In genomic region chr17:75239214-75239613, GRCh38 we compare ENCODE assay signal across 14 cellular contexts. TPM values are rescaled to one million over a fixed set of nuclear protein-coding genes. Genes with fewer than 3 reads are reported as not detected.
DNase-seq lines count a peak whose midpoint lies in the region; ATAC-seq, FAIRE-seq and TF ChIP-seq lines count a peak whose summit lies in the region.
"Had no signal": no experiment of that assay in that cellular context is flagged by ENCODE, and none has a peak within 500 bp of the region (broad histone marks: within the 10 kb centered on the region; RNA-seq: fewer than 3 reads in every experiment).

No MANE protein-coding gene starts in this region.

- H3K4me2 ChIP-seq in HepG2 (ENCODE audit: low read depth, low read length), result no peak overlapping the region

- FAIRE-seq in HepG2 (lab: Jason Lieb, UNC), result no peak

- H3K9me3 ChIP-seq in HepG2 (ENCODE audit: low read length) (no peaks in the 10 kb centered on the region), right lobe of liver (no peaks in the 10 kb centered on the region)
- H3K9me3 ChIP-seq: adrenal gland, uterus had no signal

- H3K36me3 ChIP-seq in HepG2 (replicated peaks in 1 of 2; ENCODE audit: control insufficient read depth in 1 of 2, insufficient read depth in 2 of 2, low read length in 2 of 2), result peaks cover 71 to 93% of the 10 kb centered on the region in 2 experiments
- peaks cover 0 to 82% (median 32%) of the 10 kb centered on the region in 4 donors for H3K36me3 ChIP-seq in right lobe of liver
- H3K36me3 ChIP-seq: uterus had no signal

- H3K9me3 Mint-ChIP-seq in WTC11 (no peaks in the 10 kb centered on the region), glutamatergic neuron (ENCODE audit: unreplicated experiment) (peaks cover 6% of the 10 kb centered on the region)
- H3K9me3 Mint-ChIP-seq: activated CD4-positive, alpha-beta T cell treated with anti-CD3 and anti-CD28 coated beads, Interleukin-2, amount 10 ng/mL, durations not matched to agents 24 days and 14 days; activated T-cell treated with anti-CD3 and anti-CD28 coated beads, Interleukin-2, amount 50 U/mL, for 4 hours had no signal

- no peaks in the 10 kb centered on the region for H3K27me3 Mint-ChIP-seq in WTC11 (ENCODE audit: low read depth)
- peaks cover 5% of the 10 kb centered on the region for H3K27me3 Mint-ChIP-seq in glutamatergic neuron (ENCODE audit: unreplicated experiment)
- H3K27me3 Mint-ChIP-seq: activated CD4-positive, alpha-beta T cell treated with anti-CD3 and anti-CD28 coated beads, Interleukin-2, amount 10 ng/mL, durations not matched to agents 24 days and 14 days had no signal

- no peaks in the 10 kb centered on the region for H3K27me3 ChIP-seq in HepG2 (ENCODE audit: control insufficient read depth in 1 of 2, insufficient read depth in 2 of 2, low read length in 2 of 2)
- no peaks in the 10 kb centered on the region for H3K27me3 ChIP-seq in right lobe of liver
- H3K27me3 ChIP-seq in foreskin keratinocyte, result no peaks in the 10 kb centered on the region
- H3K27me3 ChIP-seq: adrenal gland, uterus had no signal

- no peak for TF ChIP-seq POLR2A in HepG2 (IDR thresholded peaks at IDR 0.05; ENCODE audit: insufficient read depth in 1 of 2, low read depth in 2 of 2, low read length in 2 of 2)
- no peak for TF ChIP-seq POLR2A in right lobe of liver (IDR thresholded peaks at IDR 0.05)
- TF ChIP-seq POLR2A in GM18505 (IDR thresholded peaks at IDR 0.05; ENCODE audit: borderline replicate concordance, extremely low read depth, insufficient read depth, insufficient read length), result no peak

- no peaks in the 10 kb centered on the region for H4K20me1 ChIP-seq in HepG2 (ENCODE audit: insufficient read depth, low read length)

- in situ Hi-C loops in HepG2 (cut with HindIII; ENCODE audit: extremely low pct_ligation_motif_present, low pct_unique_long_range_greater_than_20kb), result no loop called here

- ATAC-seq in HepG2 (no peak; the same call in 2 of the 3 replicates), right lobe of liver (no peak), WTC11 (no peak), foreskin keratinocyte (no peak), GM18505 (IDR thresholded peaks at IDR 0.05; ENCODE audit: unreplicated experiment) (no peak)

- H3K27ac Mint-ChIP-seq in WTC11, result peak overlapping the region; percentile 99; the same call in 1 of the 2 replicates
- H3K27ac Mint-ChIP-seq in glutamatergic neuron (ENCODE audit: unreplicated experiment), result peak overlapping the region; percentile 12

- TF ChIP-seq RAD21 in HepG2 (CRISPR knock-in tag; IDR thresholded peaks at IDR 0.05), result no peak

- BruUV-seq in HepG2 (replicated peaks; lab: Mats Ljungman, UMichigan), result no TSS peak

- H3K4me3 Mint-ChIP-seq in WTC11 (no peak overlapping the region), glutamatergic neuron (ENCODE audit: unreplicated experiment) (no peak overlapping the region)

- TF ChIP-seq EP300 in HepG2 (IDR thresholded peaks at IDR 0.05; ENCODE audit: low read depth in 2 of 2, low read length in 2 of 2), result no peak
- TF ChIP-seq EP300 in HepG2 (CRISPR knock-in tag; IDR thresholded peaks at IDR 0.05; ENCODE audit: borderline replicate concordance), result no peak

- H3K9ac ChIP-seq in HepG2 (ENCODE audit: insufficient read depth, low read depth, low read length), result no peak overlapping the region

- 96% methylated on average over 11 of the region's 12 CpGs for WGBS in HepG2 (ENCODE audit: low lambda C conversion rate)
- WGBS in right lobe of liver (ENCODE audit: insufficient coverage, low coverage, low lambda C conversion rate, missing lambda C conversion rate), result 60% methylated on average over 2 of the region's 12 CpGs

- H3K4me1 Mint-ChIP-seq in WTC11, result peaks cover 6% of the 10 kb centered on the region
- H3K4me1 Mint-ChIP-seq in glutamatergic neuron (ENCODE audit: low read depth, unreplicated experiment), result no peaks in the 10 kb centered on the region

- no peaks in the 10 kb centered on the region for H3K79me2 ChIP-seq in HepG2 (ENCODE audit: insufficient read depth, low read length)

- CTCF ChIA-PET in HepG2 (lab: Yijun Ruan, JAX; ENCODE audit: low intra/inter-chr PET ratio, low total read pairs), result interaction anchor here (1.2 to 1.5 kb wide), 2 partner anchors 125 to 173 kb away, joined by 6 to 22 read pairs; no protein-coding TSS in a partner anchor
- CTCF ChIA-PET in WTC11 (lab: Charles Lee), result interaction anchor here (0.5 to 3.8 kb wide), 17 partner anchors 9 to 248 kb away, joined by 3 to 155 read pairs (median 11); partner anchors contain the start of genes GGA3, MIF4GD, MRPL58 and MRPS7

- intact Hi-C loops in HepG2 (cut with micrococcal nuclease; ENCODE audit: unreplicated experiment), result loop anchor here (5.0 kb wide), 1 partner anchor 127 kb away; no protein-coding TSS in a partner anchor
- intact Hi-C loops in right lobe of liver (cut with DNase I), result no loop called here

- TF ChIP-seq CTCF in HepG2 (CRISPR knock-in tag; IDR thresholded peaks at IDR 0.05) (no peak), right lobe of liver (IDR thresholded peaks at IDR 0.05) (no peak), WTC11 (IDR thresholded peaks at IDR 0.05) (no peak), glutamatergic neuron (IDR thresholded peaks at IDR 0.05; ENCODE audit: partially characterized antibody, unreplicated experiment) (no peak), foreskin keratinocyte (conservative IDR thresholded peaks at IDR 0.05) (no peak)

- POLR2A ChIA-PET in HepG2 (lab: Yijun Ruan, JAX) (no interaction called here), WTC11 (lab: Charles Lee) (interaction anchor here (0.7 to 1.1 kb wide), 2 partner anchors 31 to 176 kb away, joined by 3 read pairs; no protein-coding TSS in a partner anchor)

- H3K4me1 ChIP-seq in HepG2 (ENCODE audit: insufficient read depth, low read length) (no peaks in the 10 kb centered on the region), right lobe of liver (peaks cover 0 to 3% (median 0%) of the 10 kb centered on the region in 4 donors), foreskin keratinocyte (no peaks in the 10 kb centered on the region)
- H3K4me1 ChIP-seq: adrenal gland, uterus had no signal

- H2AFZ ChIP-seq in HepG2 (ENCODE audit: low read length), result no peak overlapping the region

- DNase-seq in HepG2 (ENCODE audit: low spot score) (no peak), right lobe of liver (no peak), WTC11 (ENCODE audit: low spot score) (no peak), glutamatergic neuron (no peak), foreskin keratinocyte (no peak), T-helper 1 cell (no peak), NK-92 (lab: John Stamatoyannopoulos, UW; ENCODE audit: unreplicated experiment) (no peak)
- DNase-seq: GOT3 had no signal

- peaks cover 57% of the 10 kb centered on the region for H3K36me3 Mint-ChIP-seq in WTC11
- H3K36me3 Mint-ChIP-seq in glutamatergic neuron (ENCODE audit: unreplicated experiment), result no peaks in the 10 kb centered on the region

- no peak overlapping the region for H3K4me3 ChIP-seq in HepG2 (replicated peaks in 1 of 3; ENCODE audit: insufficient read depth in 1 of 3, low read depth in 2 of 3, low read length in 3 of 3)
- no peak overlapping the region for H3K4me3 ChIP-seq in right lobe of liver
- H3K4me3 ChIP-seq: adrenal gland, uterus had no signal

- H3K27ac ChIP-seq in HepG2 (ENCODE audit: extremely low read length, insufficient read depth, low read length) (no peak overlapping the region), right lobe of liver (no peak overlapping the region), foreskin keratinocyte (no peak overlapping the region)
- H3K27ac ChIP-seq: HL-60 had no signal

RNA-seq across cellular contexts. Expression of gene GGA3, which starts 22.2 kb away (rescaled TPM):
- total RNA-seq in HepG2 (2016; rRNA removed; fragmentation: Illumina TruSeq; extraction: Trizol) (20.9 and 28.4 TPM in 2 replicates), right lobe of liver (10 to 100 TPM; 12.4 to 18.9 (median 15.8) TPM), WTC11 (2021) (54.5 to 66.9 TPM (median 62.7 TPM) in 3 replicates), glutamatergic neuron (ENCODE audit: unreplicated experiment) (65.0 TPM), foreskin keratinocyte (19.1 and 20.7 TPM in 2 replicates)
- total RNA-seq in HepG2 (2016; cell fraction: cytosol; rRNA removed; fragmentation: Illumina TruSeq; extraction: Trizol; ENCODE audit: low read depth), result 27.6 and 36.0 TPM in 2 replicates
- 19.3 and 27.1 TPM in 2 replicates for total RNA-seq in HepG2 (2016; cell fraction: insoluble cytoplasmic fraction; rRNA removed; fragmentation: Illumina TruSeq; extraction: Trizol)
- total RNA-seq in HepG2 (2016; cell fraction: membrane; rRNA removed; fragmentation: Illumina TruSeq; extraction: Trizol), result 16.9 and 18.9 TPM in 2 replicates
- 36.9 and 38.2 TPM in 2 replicates for total RNA-seq in HepG2 (2016; cell fraction: nucleus; rRNA removed; fragmentation: Illumina TruSeq; extraction: Trizol)
- polyA plus RNA-seq in HepG2 (2011; rRNA removed) (43.7 and 50.1 TPM in 2 replicates), foreskin keratinocyte (12.3 and 12.8 TPM in 2 replicates)
- polyA plus RNA-seq in HepG2 (2011; cell fraction: cytosol; rRNA removed), result 13.5 and 14.0 TPM in 2 replicates
- polyA plus RNA-seq in HepG2 (2011; cell fraction: nucleus; rRNA removed), result 250 and 284 TPM in 2 replicates
- 35.6 and 46.6 TPM in 2 replicates for polyA plus RNA-seq in HepG2 (2012)
- 2.6 and 2.9 TPM in 2 replicates for polyA plus RNA-seq in HepG2 (2016; cell fraction: cytosol; fragmentation: Illumina TruSeq; extraction: Trizol; ENCODE audit: low read depth)
- 14.5 and 18.7 TPM in 2 replicates for polyA plus RNA-seq in HepG2 (2016; cell fraction: insoluble cytoplasmic fraction; fragmentation: Illumina TruSeq; extraction: Trizol; ENCODE audit: low read depth)
- 7.5 and 8.4 TPM in 2 replicates for polyA plus RNA-seq in HepG2 (2016; cell fraction: membrane; fragmentation: Illumina TruSeq; extraction: Trizol; ENCODE audit: low read depth)
- 131 and 138 TPM in 2 replicates for polyA plus RNA-seq in HepG2 (2016; cell fraction: nucleus; fragmentation: Illumina TruSeq; extraction: Trizol; ENCODE audit: insufficient read depth, low read depth)
- 45.8 and 47.5 TPM in 2 replicates for polyA minus RNA-seq in HepG2 (2011; rRNA and poly(A)+ RNA removed; ENCODE audit: low replicate concordance)
- 11.4 and 16.5 TPM in 2 replicates for polyA minus RNA-seq in HepG2 (2011; cell fraction: cytosol; rRNA and poly(A)+ RNA removed)
- 60.0 and 81.4 TPM in 2 replicates for polyA minus RNA-seq in HepG2 (2011; cell fraction: nucleus; rRNA and poly(A)+ RNA removed)

RNA-seq across cellular contexts. Expression of gene MRPS7, which starts 22.5 kb away (rescaled TPM):
- total RNA-seq in HepG2 (2016; rRNA removed; fragmentation: Illumina TruSeq; extraction: Trizol), result 162 and 184 TPM in 2 replicates
- total RNA-seq in HepG2 (2016; cell fraction: cytosol; rRNA removed; fragmentation: Illumina TruSeq; extraction: Trizol; ENCODE audit: low read depth), result 134 and 137 TPM in 2 replicates
- 167 and 201 TPM in 2 replicates for total RNA-seq in HepG2 (2016; cell fraction: insoluble cytoplasmic fraction; rRNA removed; fragmentation: Illumina TruSeq; extraction: Trizol)
- 80.5 and 88.4 TPM in 2 replicates for total RNA-seq in HepG2 (2016; cell fraction: membrane; rRNA removed; fragmentation: Illumina TruSeq; extraction: Trizol)
- total RNA-seq in HepG2 (2016; cell fraction: nucleus; rRNA removed; fragmentation: Illumina TruSeq; extraction: Trizol), result 68.8 and 73.8 TPM in 2 replicates
- 94.2 and 97.0 TPM in 2 replicates for polyA plus RNA-seq in HepG2 (2011; rRNA removed)
- polyA plus RNA-seq in HepG2 (2011; cell fraction: cytosol; rRNA removed), result 87.2 and 95.5 TPM in 2 replicates
- 63.3 and 73.0 TPM in 2 replicates for polyA plus RNA-seq in HepG2 (2011; cell fraction: nucleus; rRNA removed)
- 72.9 and 76.0 TPM in 2 replicates for polyA plus RNA-seq in HepG2 (2012)
- 45.6 and 49.3 TPM in 2 replicates for polyA plus RNA-seq in HepG2 (2016; cell fraction: cytosol; fragmentation: Illumina TruSeq; extraction: Trizol; ENCODE audit: low read depth)
- polyA plus RNA-seq in HepG2 (2016; cell fraction: insoluble cytoplasmic fraction; fragmentation: Illumina TruSeq; extraction: Trizol; ENCODE audit: low read depth), result 166 and 186 TPM in 2 replicates
- polyA plus RNA-seq in HepG2 (2016; cell fraction: membrane; fragmentation: Illumina TruSeq; extraction: Trizol; ENCODE audit: low read depth), result 55.3 and 55.7 TPM in 2 replicates
- 89.9 and 111 TPM in 2 replicates for polyA plus RNA-seq in HepG2 (2016; cell fraction: nucleus; fragmentation: Illumina TruSeq; extraction: Trizol; ENCODE audit: insufficient read depth, low read depth)
- polyA minus RNA-seq in HepG2 (2011; rRNA and poly(A)+ RNA removed; ENCODE audit: low replicate concordance), result 59.7 and 76.4 TPM in 2 replicates
- polyA minus RNA-seq in HepG2 (2011; cell fraction: cytosol; rRNA and poly(A)+ RNA removed), result 39.8 and 44.1 TPM in 2 replicates
- polyA minus RNA-seq in HepG2 (2011; cell fraction: nucleus; rRNA and poly(A)+ RNA removed), result 72.5 and 79.3 TPM in 2 replicates
- 10 to 100 TPM; 29.6 to 37.2 (median 33.7) TPM for total RNA-seq in right lobe of liver
- 85.8 to 94.7 TPM (median 87.5 TPM) in 3 replicates for total RNA-seq in WTC11 (2021)
- total RNA-seq in glutamatergic neuron (ENCODE audit: unreplicated experiment), result 48.8 TPM
- total RNA-seq in foreskin keratinocyte, result 105 and 110 TPM in 2 replicates
- polyA plus RNA-seq in foreskin keratinocyte, result 126 and 127 TPM in 2 replicates

RNA-seq across cellular contexts. Expression of gene MIF4GD, which starts 31.8 kb away (rescaled TPM):
- total RNA-seq in HepG2 (2016; rRNA removed; fragmentation: Illumina TruSeq; extraction: Trizol) (12.4 and 14.0 TPM in 2 replicates), right lobe of liver (10 to 100 TPM in 2 of 6 experiments, 1 to 10 TPM in 4; 7.3 to 21.9 (median 8.2) TPM), WTC11 (2021) (21.6 to 29.2 TPM (median 28.5 TPM) in 3 replicates), glutamatergic neuron (ENCODE audit: unreplicated experiment) (12.8 TPM), foreskin keratinocyte (11.6 and 13.7 TPM in 2 replicates)
- 14.9 and 19.4 TPM in 2 replicates for total RNA-seq in HepG2 (2016; cell fraction: cytosol; rRNA removed; fragmentation: Illumina TruSeq; extraction: Trizol; ENCODE audit: low read depth)
- 12.4 and 12.8 TPM in 2 replicates for total RNA-seq in HepG2 (2016; cell fraction: insoluble cytoplasmic fraction; rRNA removed; fragmentation: Illumina TruSeq; extraction: Trizol)
- total RNA-seq in HepG2 (2016; cell fraction: membrane; rRNA removed; fragmentation: Illumina TruSeq; extraction: Trizol), result 20.2 and 27.4 TPM in 2 replicates
- 7.5 and 8.5 TPM in 2 replicates for total RNA-seq in HepG2 (2016; cell fraction: nucleus; rRNA removed; fragmentation: Illumina TruSeq; extraction: Trizol)
- polyA plus RNA-seq in HepG2 (2011; rRNA removed) (28.0 and 28.5 TPM in 2 replicates), foreskin keratinocyte (17.8 and 19.6 TPM in 2 replicates)
- 30.7 and 36.9 TPM in 2 replicates for polyA plus RNA-seq in HepG2 (2011; cell fraction: cytosol; rRNA removed)
- polyA plus RNA-seq in HepG2 (2011; cell fraction: nucleus; rRNA removed), result 22.5 and 28.6 TPM in 2 replicates
- polyA plus RNA-seq in HepG2 (2012), result 16.1 and 23.1 TPM in 2 replicates
- 24.3 and 26.9 TPM in 2 replicates for polyA plus RNA-seq in HepG2 (2016; cell fraction: cytosol; fragmentation: Illumina TruSeq; extraction: Trizol; ENCODE audit: low read depth)
- polyA plus RNA-seq in HepG2 (2016; cell fraction: insoluble cytoplasmic fraction; fragmentation: Illumina TruSeq; extraction: Trizol; ENCODE audit: low read depth), result 14.3 and 16.3 TPM in 2 replicates
- 22.6 and 27.4 TPM in 2 replicates for polyA plus RNA-seq in HepG2 (2016; cell fraction: membrane; fragmentation: Illumina TruSeq; extraction: Trizol; ENCODE audit: low read depth)
- polyA plus RNA-seq in HepG2 (2016; cell fraction: nucleus; fragmentation: Illumina TruSeq; extraction: Trizol; ENCODE audit: insufficient read depth, low read depth), result 16.3 and 18.0 TPM in 2 replicates
- polyA minus RNA-seq in HepG2 (2011; rRNA and poly(A)+ RNA removed; ENCODE audit: low replicate concordance), result 36.9 and 56.1 TPM in 2 replicates
- polyA minus RNA-seq in HepG2 (2011; cell fraction: cytosol; rRNA and poly(A)+ RNA removed), result 8.3 and 10.2 TPM in 2 replicates
- 6.3 and 6.7 TPM in 2 replicates for polyA minus RNA-seq in HepG2 (2011; cell fraction: nucleus; rRNA and poly(A)+ RNA removed)

RNA-seq across cellular contexts. Expression of gene NUP85, which starts 33.7 kb away (rescaled TPM):
- total RNA-seq in HepG2 (2016; rRNA removed; fragmentation: Illumina TruSeq; extraction: Trizol), result 122 and 124 TPM in 2 replicates
- total RNA-seq in HepG2 (2016; cell fraction: cytosol; rRNA removed; fragmentation: Illumina TruSeq; extraction: Trizol; ENCODE audit: low read depth), result 32.8 and 35.7 TPM in 2 replicates
- total RNA-seq in HepG2 (2016; cell fraction: insoluble cytoplasmic fraction; rRNA removed; fragmentation: Illumina TruSeq; extraction: Trizol), result 119 and 122 TPM in 2 replicates
- total RNA-seq in HepG2 (2016; cell fraction: membrane; rRNA removed; fragmentation: Illumina TruSeq; extraction: Trizol), result 28.2 and 37.8 TPM in 2 replicates
- total RNA-seq in HepG2 (2016; cell fraction: nucleus; rRNA removed; fragmentation: Illumina TruSeq; extraction: Trizol), result 112 and 113 TPM in 2 replicates
- polyA plus RNA-seq in HepG2 (2011; rRNA removed), result 79.4 and 89.1 TPM in 2 replicates
- polyA plus RNA-seq in HepG2 (2011; cell fraction: cytosol; rRNA removed), result 64.8 and 78.3 TPM in 2 replicates
- polyA plus RNA-seq in HepG2 (2011; cell fraction: nucleus; rRNA removed), result 303 and 416 TPM in 2 replicates
- polyA plus RNA-seq in HepG2 (2012), result 34.4 and 62.5 TPM in 2 replicates
- 17.2 and 18.1 TPM in 2 replicates for polyA plus RNA-seq in HepG2 (2016; cell fraction: cytosol; fragmentation: Illumina TruSeq; extraction: Trizol; ENCODE audit: low read depth)
- polyA plus RNA-seq in HepG2 (2016; cell fraction: insoluble cytoplasmic fraction; fragmentation: Illumina TruSeq; extraction: Trizol; ENCODE audit: low read depth), result 81.2 and 85.9 TPM in 2 replicates
- polyA plus RNA-seq in HepG2 (2016; cell fraction: membrane; fragmentation: Illumina TruSeq; extraction: Trizol; ENCODE audit: low read depth), result 16.9 and 17.7 TPM in 2 replicates
- 226 and 250 TPM in 2 replicates for polyA plus RNA-seq in HepG2 (2016; cell fraction: nucleus; fragmentation: Illumina TruSeq; extraction: Trizol; ENCODE audit: insufficient read depth, low read depth)
- polyA minus RNA-seq in HepG2 (2011; rRNA and poly(A)+ RNA removed; ENCODE audit: low replicate concordance), result 91.6 and 267 TPM in 2 replicates
- polyA minus RNA-seq in HepG2 (2011; cell fraction: cytosol; rRNA and poly(A)+ RNA removed), result 23.6 and 24.5 TPM in 2 replicates
- 69.2 and 70.3 TPM in 2 replicates for polyA minus RNA-seq in HepG2 (2011; cell fraction: nucleus; rRNA and poly(A)+ RNA removed)
- total RNA-seq in right lobe of liver, result 10 to 100 TPM; 15.3 to 32.8 (median 25.9) TPM
- 89.7 to 109 TPM (median 95.1 TPM) in 3 replicates for total RNA-seq in WTC11 (2021)
- total RNA-seq in glutamatergic neuron (ENCODE audit: unreplicated experiment), result 58.9 TPM
- 74.4 and 81.5 TPM in 2 replicates for total RNA-seq in foreskin keratinocyte
- polyA plus RNA-seq in foreskin keratinocyte, result 55.9 and 66.9 TPM in 2 replicates

RNA-seq across cellular contexts. Expression of gene SLC25A19, which starts 50.0 kb away (rescaled TPM):
- total RNA-seq in HepG2 (2016; rRNA removed; fragmentation: Illumina TruSeq; extraction: Trizol), result 41.4 and 42.2 TPM in 2 replicates
- 27.2 and 31.3 TPM in 2 replicates for total RNA-seq in HepG2 (2016; cell fraction: cytosol; rRNA removed; fragmentation: Illumina TruSeq; extraction: Trizol; ENCODE audit: low read depth)
- 37.5 and 41.8 TPM in 2 replicates for total RNA-seq in HepG2 (2016; cell fraction: insoluble cytoplasmic fraction; rRNA removed; fragmentation: Illumina TruSeq; extraction: Trizol)
- total RNA-seq in HepG2 (2016; cell fraction: membrane; rRNA removed; fragmentation: Illumina TruSeq; extraction: Trizol), result 45.2 and 53.1 TPM in 2 replicates
- total RNA-seq in HepG2 (2016; cell fraction: nucleus; rRNA removed; fragmentation: Illumina TruSeq; extraction: Trizol), result 24.9 and 25.1 TPM in 2 replicates
- polyA plus RNA-seq in HepG2 (2011; rRNA removed), result 24.4 and 27.7 TPM in 2 replicates
- 26.0 and 29.6 TPM in 2 replicates for polyA plus RNA-seq in HepG2 (2011; cell fraction: cytosol; rRNA removed)
- 33.6 and 35.5 TPM in 2 replicates for polyA plus RNA-seq in HepG2 (2011; cell fraction: nucleus; rRNA removed)
- 16.6 and 24.7 TPM in 2 replicates for polyA plus RNA-seq in HepG2 (2012)
- 24.2 and 31.6 TPM in 2 replicates for polyA plus RNA-seq in HepG2 (2016; cell fraction: cytosol; fragmentation: Illumina TruSeq; extraction: Trizol; ENCODE audit: low read depth)
- 47.0 and 51.5 TPM in 2 replicates for polyA plus RNA-seq in HepG2 (2016; cell fraction: insoluble cytoplasmic fraction; fragmentation: Illumina TruSeq; extraction: Trizol; ENCODE audit: low read depth)
- polyA plus RNA-seq in HepG2 (2016; cell fraction: membrane; fragmentation: Illumina TruSeq; extraction: Trizol; ENCODE audit: low read depth), result 34.4 and 46.3 TPM in 2 replicates
- polyA plus RNA-seq in HepG2 (2016; cell fraction: nucleus; fragmentation: Illumina TruSeq; extraction: Trizol; ENCODE audit: insufficient read depth, low read depth), result 42.3 and 47.3 TPM in 2 replicates
- 17.3 and 57.6 TPM in 2 replicates for polyA minus RNA-seq in HepG2 (2011; rRNA and poly(A)+ RNA removed; ENCODE audit: low replicate concordance)
- polyA minus RNA-seq in HepG2 (2011; cell fraction: cytosol; rRNA and poly(A)+ RNA removed), result 9.2 and 11.1 TPM in 2 replicates
- 14.4 and 14.5 TPM in 2 replicates for polyA minus RNA-seq in HepG2 (2011; cell fraction: nucleus; rRNA and poly(A)+ RNA removed)
- 10 to 100 TPM in 2 of 6 experiments, 1 to 10 TPM in 4; 3.8 to 13.4 (median 7.3) TPM for total RNA-seq in right lobe of liver
- 22.6 to 27.7 TPM (median 23.0 TPM) in 3 replicates for total RNA-seq in WTC11 (2021)
- total RNA-seq in glutamatergic neuron (ENCODE audit: unreplicated experiment), result 9.3 TPM
- 12.3 and 13.2 TPM in 2 replicates for total RNA-seq in foreskin keratinocyte
- 11.8 and 15.2 TPM in 2 replicates for polyA plus RNA-seq in foreskin keratinocyte

Comparison
In these comparisons a context has a peak if more than half of its experiments do, and no peak if none do; other contexts are left out.
1. Of the 50 proteins assayed by ChIP-seq in both HepG2 and WTC11: peak only in HepG2: ZNF512; only in WTC11: MAX; in both: none; in neither: 48.